8 cellular contexts compared by ENCODE assay signal in genomic region chr19:19540707-19541515, GRCh38. TPM values are rescaled to one million over a fixed set of nuclear protein-coding genes. Genes with fewer than 3 reads are reported as not detected.
A peak's percentile ranks its signal among the peaks of the same experiment; 100 is the strongest.
DNase-seq lines count a peak whose midpoint lies in the region; ATAC-seq lines count a peak whose summit lies in the region.

No MANE protein-coding gene starts in this region.

- DNase-seq in 8988T (peak; percentile 93), SW480 (ENCODE audit: low spot score) (peak; percentile 66), left colon (peak; percentile 69 to 77), dedifferentiated amniotic fluid mesenchymal stem cell (ENCODE audit: extremely low spot score) (no peak)
- DNase-seq in activated naive CD8-positive, alpha-beta T cell treated with anti-CD3 and anti-CD28 coated beads, Interleukin-2, amount 50 U/mL, for 24 hours: peak; percentile 86
- peak; percentile 66 to 83 for DNase-seq in stimulated activated CD8-positive, alpha-beta memory T cell treated with anti-CD3 and anti-CD28 coated beads, Interleukin-2, amount 100 ng/mL, for 48 hours (ENCODE audit: low read depth in 2 of 2)

- H3K27me3 Mint-ChIP-seq in activated naive CD8-positive, alpha-beta T cell treated with anti-CD3 and anti-CD28 coated beads, Interleukin-2, amount 50 U/mL, for 24 hours: peaks cover 19% of the 10 kb centered on the region

- H3K36me3 Mint-ChIP-seq in activated naive CD8-positive, alpha-beta T cell treated with anti-CD3 and anti-CD28 coated beads, Interleukin-2, amount 50 U/mL, for 24 hours (ENCODE audit: low read depth): no peaks in the 10 kb centered on the region

- peak overlapping the region; percentile 55 for H3K4me3 Mint-ChIP-seq in activated naive CD8-positive, alpha-beta T cell treated with anti-CD3 and anti-CD28 coated beads, Interleukin-2, amount 50 U/mL, for 24 hours

- H3K27ac Mint-ChIP-seq in activated naive CD8-positive, alpha-beta T cell treated with anti-CD3 and anti-CD28 coated beads, Interleukin-2, amount 50 U/mL, for 24 hours: no peak overlapping the region

- intact Hi-C loops in left colon (cut with DNase I, micrococcal nuclease): no loop called here

- ATAC-seq in GM21526 (IDR thresholded peaks at IDR 0.05; ENCODE audit: low FRiP score, unreplicated experiment) (peak; percentile 44), left colon (peak; percentile 69), HG03520 (IDR thresholded peaks at IDR 0.05; ENCODE audit: unreplicated experiment) (no peak)
- ATAC-seq in activated naive CD8-positive, alpha-beta T cell treated with anti-CD3 and anti-CD28 coated beads, Interleukin-2, amount 50 U/mL, for 24 hours: peak; percentile 78

- peaks cover 27% of the 10 kb centered on the region for H3K4me1 Mint-ChIP-seq in activated naive CD8-positive, alpha-beta T cell treated with anti-CD3 and anti-CD28 coated beads, Interleukin-2, amount 50 U/mL, for 24 hours

- H3K9me3 Mint-ChIP-seq in activated naive CD8-positive, alpha-beta T cell treated with anti-CD3 and anti-CD28 coated beads, Interleukin-2, amount 50 U/mL, for 24 hours: no peaks in the 10 kb centered on the region

RNA-seq across cellular contexts. Expression of gene CILP2, which starts 2.8 kb away (rescaled TPM):
- total RNA-seq in left colon: under 1 TPM; 0.09 to 0.11 TPM

RNA-seq across cellular contexts. Expression of gene YJEFN3, which starts 12.2 kb away (rescaled TPM):
- 1 to 10 TPM; 4.6 to 4.9 TPM for total RNA-seq in left colon

RNA-seq across cellular contexts. Expression of gene NDUFA13, which starts 24.9 kb away (rescaled TPM):
- 100 to 1,000 TPM; 430 to 489 TPM for total RNA-seq in left colon

RNA-seq across cellular contexts. Expression of gene TSSK6, which starts 25.6 kb away (rescaled TPM):
- 1 to 10 TPM; 1.6 to 2.8 TPM for total RNA-seq in left colon
